In the genomic region with DNA sequence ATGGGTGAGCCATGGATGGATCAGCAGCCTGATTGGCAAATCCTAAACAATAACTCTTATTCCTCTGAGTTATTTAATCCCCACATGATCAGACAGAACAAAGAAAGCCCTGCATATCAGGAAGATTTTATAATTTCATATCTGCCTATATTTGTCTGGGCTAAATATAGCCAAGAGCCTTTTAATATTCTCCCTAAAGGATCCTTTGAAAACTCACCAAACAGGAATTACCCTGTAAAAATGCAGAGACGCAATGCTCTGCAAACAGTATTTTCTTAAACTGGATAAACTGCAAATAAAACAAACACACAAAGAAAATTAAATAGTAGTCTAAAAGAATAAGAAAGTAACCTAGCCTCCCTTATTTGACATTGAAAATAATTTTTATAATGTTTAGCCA, we compare ENCODE assay signal across 1 cellular context.
TF ChIP-seq lines count a peak whose summit lies in the region.

No MANE protein-coding gene starts in this region.

TF ChIP-seq in H1, 55 proteins besides CTCF, POLR2A, EP300 and RAD21:
- TF ChIP-seq SRF (IDR thresholded peaks at IDR 0.05; ENCODE audit: low read depth, low read length) (no peak), EZH2 (IDR thresholded peaks at IDR 0.05; ENCODE audit: low read depth, low read length, severe bottlenecking) (no peak)
- TF ChIP-seq, protein P1, sequence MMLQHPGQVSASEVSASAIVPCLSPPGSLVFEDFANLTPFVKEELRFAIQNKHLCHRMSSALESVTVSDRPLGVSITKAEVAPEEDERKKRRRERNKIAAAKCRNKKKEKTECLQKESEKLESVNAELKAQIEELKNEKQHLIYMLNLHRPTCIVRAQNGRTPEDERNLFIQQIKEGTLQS (IDR thresholded peaks at IDR 0.05; ENCODE audit: insufficient read depth, low read depth, low read length) = no peak
TF ChIP-seq in H1: peak in this region for 0.
